ENCODE assay signal across 13 cellular contexts in genomic region chr5:157821822-157822622, GRCh38. TPM values are rescaled to one million over a fixed set of nuclear protein-coding genes. Genes with fewer than 3 reads are reported as not detected.
DNase-seq lines count a peak whose midpoint lies in the region; ATAC-seq, FAIRE-seq and TF ChIP-seq lines count a peak whose summit lies in the region.
"Had no signal": no experiment of that assay in that cellular context is flagged by ENCODE, and none has a peak within 500 bp of the region (broad histone marks: within the 10 kb centered on the region; RNA-seq: fewer than 3 reads in every experiment).

No MANE protein-coding gene starts in this region.

- H3K36me3 Mint-ChIP-seq in activated CD4-positive, alpha-beta memory T cell treated with anti-CD3 and anti-CD28 coated beads for 36 hours = peaks cover 5% of the 10 kb centered on the region
- peaks cover 17% of the 10 kb centered on the region for H3K36me3 Mint-ChIP-seq in activated CD4-positive, alpha-beta memory T cell treated with anti-CD3 and anti-CD28 coated beads, Interleukin-2, amount 10 ng/mL, durations not matched to agents 7 days and 5 days (ENCODE audit: low read depth)
- H3K36me3 Mint-ChIP-seq in stimulated activated memory B cell treated with anti-CD40 and anti-IgM and Interleukin-4, amounts not matched to agents 10 μg/mL and 1 μg/mL and 100 μg/mL, for 72 hours = peaks cover 16% of the 10 kb centered on the region

- POLR2A ChIA-PET in activated CD4-positive, alpha-beta memory T cell treated with anti-CD3 and anti-CD28 coated beads for 36 hours (lab: Charles Lee) = no interaction called here
- POLR2A ChIA-PET in activated CD4-positive, alpha-beta memory T cell treated with anti-CD3 and anti-CD28 coated beads, Interleukin-2, amount 10 ng/mL, durations not matched to agents 7 days and 5 days (lab: Charles Lee) = no interaction called here

- peak overlapping the region; percentile 61 for H3K4me2 ChIP-seq in OCI-LY3 (ENCODE audit: low read length)

- TF ChIP-seq POLR2A in gastroesophageal sphincter (IDR thresholded peaks at IDR 0.05) = no peak

- TF ChIP-seq EP300 in gastroesophageal sphincter (IDR thresholded peaks at IDR 0.05) = no peak

- H4K20me1 ChIP-seq in OCI-LY3 (ENCODE audit: insufficient read depth, low read length) = peaks cover 84% of the 10 kb centered on the region

- no peak overlapping the region for H2AFZ ChIP-seq in OCI-LY3 (ENCODE audit: low read depth, low read length)

- no peaks in the 10 kb centered on the region for H3K27me3 Mint-ChIP-seq in activated CD4-positive, alpha-beta memory T cell treated with anti-CD3 and anti-CD28 coated beads for 36 hours
- no peaks in the 10 kb centered on the region for H3K27me3 Mint-ChIP-seq in activated CD4-positive, alpha-beta memory T cell treated with anti-CD3 and anti-CD28 coated beads, Interleukin-2, amount 10 ng/mL, durations not matched to agents 7 days and 5 days
- no peaks in the 10 kb centered on the region for H3K27me3 Mint-ChIP-seq in stimulated activated memory B cell treated with anti-CD40 and anti-IgM and Interleukin-4, amounts not matched to agents 10 μg/mL and 1 μg/mL and 100 μg/mL, for 72 hours

- no peak overlapping the region for H3K4me3 Mint-ChIP-seq in activated CD4-positive, alpha-beta memory T cell treated with anti-CD3 and anti-CD28 coated beads for 36 hours
- H3K4me3 Mint-ChIP-seq in activated CD4-positive, alpha-beta memory T cell treated with anti-CD3 and anti-CD28 coated beads, Interleukin-2, amount 10 ng/mL, durations not matched to agents 7 days and 5 days = no peak overlapping the region
- no peak overlapping the region for H3K4me3 Mint-ChIP-seq in stimulated activated memory B cell treated with anti-CD40 and anti-IgM and Interleukin-4, amounts not matched to agents 10 μg/mL and 1 μg/mL and 100 μg/mL, for 72 hours

- H3K27ac Mint-ChIP-seq in activated CD4-positive, alpha-beta memory T cell treated with anti-CD3 and anti-CD28 coated beads for 36 hours = peak overlapping the region; percentile 19
- H3K27ac Mint-ChIP-seq in activated CD4-positive, alpha-beta memory T cell treated with anti-CD3 and anti-CD28 coated beads, Interleukin-2, amount 10 ng/mL, durations not matched to agents 7 days and 5 days = no peak overlapping the region
- H3K27ac Mint-ChIP-seq in stimulated activated memory B cell treated with anti-CD40 and anti-IgM and Interleukin-4, amounts not matched to agents 10 μg/mL and 1 μg/mL and 100 μg/mL, for 72 hours = peak overlapping the region; percentile 78

- H3K79me2 ChIP-seq in OCI-LY3 (ENCODE audit: low read length) = peaks cover 98% of the 10 kb centered on the region

- no peak overlapping the region for H3K9ac ChIP-seq in OCI-LY3 (ENCODE audit: low read length)

- H3K4me1 ChIP-seq in OCI-LY3 (ENCODE audit: low read length) (peaks cover 63% of the 10 kb centered on the region), gastroesophageal sphincter (peaks cover 10 to 92% (median 11%) of the 10 kb centered on the region in 3 donors)

- intact Hi-C loops in activated CD4-positive, alpha-beta memory T cell treated with anti-CD3 and anti-CD28 coated beads for 36 hours (cut with micrococcal nuclease) = loop anchor here (2.0 kb wide), 1 partner anchor 37 kb away; the partner anchor contains the start of gene CLINT1

- TF ChIP-seq CTCF in OCI-LY3 (IDR thresholded peaks at IDR 0.05; ENCODE audit: low read depth, low read length) = no peak
- TF ChIP-seq CTCF in gastroesophageal sphincter (IDR thresholded peaks at IDR 0.05) = no peak

- H3K9me3 ChIP-seq in OCI-LY3 (ENCODE audit: insufficient read depth, low read length) = no peaks in the 10 kb centered on the region
- no peaks in the 10 kb centered on the region for H3K9me3 ChIP-seq in gastroesophageal sphincter

- peaks cover 31% of the 10 kb centered on the region for H3K4me1 Mint-ChIP-seq in activated CD4-positive, alpha-beta memory T cell treated with anti-CD3 and anti-CD28 coated beads for 36 hours (ENCODE audit: low read depth)
- peaks cover 20% of the 10 kb centered on the region for H3K4me1 Mint-ChIP-seq in activated CD4-positive, alpha-beta memory T cell treated with anti-CD3 and anti-CD28 coated beads, Interleukin-2, amount 10 ng/mL, durations not matched to agents 7 days and 5 days
- H3K4me1 Mint-ChIP-seq in stimulated activated memory B cell treated with anti-CD40 and anti-IgM and Interleukin-4, amounts not matched to agents 10 μg/mL and 1 μg/mL and 100 μg/mL, for 72 hours = peaks cover 37% of the 10 kb centered on the region

- FAIRE-seq in frontal cortex (lab: Jason Lieb, UNC) = no peak

- no peak overlapping the region for H3K4me3 ChIP-seq in OCI-LY3 (ENCODE audit: low read length)
- H3K4me3 ChIP-seq in gastroesophageal sphincter = no peak overlapping the region

- peaks cover 13% of the 10 kb centered on the region for H3K9me3 Mint-ChIP-seq in activated CD4-positive, alpha-beta memory T cell treated with anti-CD3 and anti-CD28 coated beads for 36 hours
- H3K9me3 Mint-ChIP-seq in activated CD4-positive, alpha-beta memory T cell treated with anti-CD3 and anti-CD28 coated beads, Interleukin-2, amount 10 ng/mL, durations not matched to agents 7 days and 5 days = no peaks in the 10 kb centered on the region
- H3K9me3 Mint-ChIP-seq in stimulated activated memory B cell treated with anti-CD40 and anti-IgM and Interleukin-4, amounts not matched to agents 10 μg/mL and 1 μg/mL and 100 μg/mL, for 72 hours = no peaks in the 10 kb centered on the region

- H3K27ac ChIP-seq in OCI-LY3 (ENCODE audit: low read length) = peak overlapping the region; percentile 36
- peak overlapping the region in 3 of 4 donors; percentile 41 to 67 (median 53) for H3K27ac ChIP-seq in gastroesophageal sphincter

- H3K27me3 ChIP-seq in OCI-LY3 (ENCODE audit: low read depth, low read length) = no peaks in the 10 kb centered on the region
- no peaks in the 10 kb centered on the region for H3K27me3 ChIP-seq in gastroesophageal sphincter

- CTCF ChIA-PET in activated CD4-positive, alpha-beta memory T cell treated with anti-CD3 and anti-CD28 coated beads for 36 hours (lab: Charles Lee) = interaction anchor here (1.3 to 2.0 kb wide), 3 partner anchors 71 to 173 kb away, joined by 4 to 9 read pairs (median 7); no protein-coding TSS in a partner anchor
- CTCF ChIA-PET in activated CD4-positive, alpha-beta memory T cell treated with anti-CD3 and anti-CD28 coated beads, Interleukin-2, amount 10 ng/mL, durations not matched to agents 7 days and 5 days (lab: Charles Lee) = interaction anchor here (0.7 to 1.2 kb wide), 4 partner anchors 8 to 127 kb away, joined by 3 to 9 read pairs (median 4); no protein-coding TSS in a partner anchor

- 83 to 88% methylated on average over 2 to 6 of the region's 7 CpGs for WGBS in gastroesophageal sphincter (ENCODE audit: low coverage in 1 of 2), 2 donors

- ATAC-seq in gastroesophageal sphincter = no peak
- ATAC-seq in stimulated activated memory B cell treated with anti-CD40 and anti-IgM and Interleukin-4, amounts not matched to agents 10 μg/mL and 1 μg/mL and 100 μg/mL, for 72 hours = no peak
- ATAC-seq: left ventricle myocardium superior had no signal

- H3K36me3 ChIP-seq in OCI-LY3 (replicated peaks; ENCODE audit: low read depth, low read length) = peaks cover 28% of the 10 kb centered on the region
- no peaks in the 10 kb centered on the region for H3K36me3 ChIP-seq in gastroesophageal sphincter

- DNase-seq in activated CD4-positive, alpha-beta memory T cell treated with anti-CD3 and anti-CD28 coated beads for 36 hours = peak; percentile 37
- no peak for DNase-seq in activated CD4-positive, alpha-beta memory T cell treated with anti-CD3 and anti-CD28 coated beads, Interleukin-2, amount 10 ng/mL, durations not matched to agents 7 days and 5 days
- DNase-seq in A172 (ENCODE audit: low spot score) (no peak), GF-D8 (lab: John Stamatoyannopoulos, UW) (no peak), frontal cortex (ENCODE audit: low spot score in 2 of 2) (no peak)
- DNase-seq: ACHN; activated CD8-positive, alpha-beta memory T cell treated with anti-CD3 and anti-CD28 coated beads, Interleukin-2, amount 50 U/mL, for 4 hours; cerebellar nuclear complex; left ventricle myocardium superior; NCI-H1417 had no signal

RNA-seq across cellular contexts. Expression of gene CLINT1, which starts 36.9 kb away (rescaled TPM):
- 10 to 100 TPM; 48.7 to 49.4 TPM for total RNA-seq in activated CD4-positive, alpha-beta memory T cell treated with anti-CD3 and anti-CD28 coated beads for 36 hours
- total RNA-seq in activated CD4-positive, alpha-beta memory T cell treated with anti-CD3 and anti-CD28 coated beads, Interleukin-2, amount 10 ng/mL, durations not matched to agents 7 days and 5 days = 10 to 100 TPM; 64.9 to 68.6 TPM
- total RNA-seq in gastroesophageal sphincter (100 to 1,000 TPM in 2 of 4 donors, 10 to 100 TPM in 2; 69.1 to 103 (median 88.6) TPM), frontal cortex (56.3 TPM)
- total RNA-seq in A172 (2014; rRNA removed; shearing (Covaris generic)) = 58.4 and 79.2 TPM in 2 replicates
